ENCODE assay signal across 20 cellular contexts in genomic region chr1:111148376-111148881, GRCh38. TPM values are rescaled to one million over a fixed set of nuclear protein-coding genes. Genes with fewer than 3 reads are reported as not detected.
DNase-seq lines count a peak whose midpoint lies in the region; ATAC-seq, FAIRE-seq and TF ChIP-seq lines count a peak whose summit lies in the region.
"Had no signal": no experiment of that assay in that cellular context is flagged by ENCODE, and none has a peak within 500 bp of the region (broad histone marks: within the 10 kb centered on the region; RNA-seq: fewer than 3 reads in every experiment).

No MANE protein-coding gene starts in this region.

- 96% methylated on average over 2 of the region's 2 CpGs; no CpG with 5 or more reads in 1 of the 2 experiments for WGBS in endodermal cell (ENCODE audit: insufficient coverage in 1 of 2, insufficient read length in 1 of 2), 2 experiments

- peaks cover 4% of the 10 kb centered on the region for H3K9me3 ChIP-seq in endodermal cell (ENCODE audit: control insufficient read depth, low read length)
- H3K9me3 ChIP-seq: esophagus muscularis mucosa, transverse colon had no signal

- peaks cover 2% of the 10 kb centered on the region for H3K4me1 ChIP-seq in endodermal cell (ENCODE audit: control insufficient read depth, insufficient read depth, low read length)
- H3K4me1 ChIP-seq: esophagus muscularis mucosa had no signal

- FAIRE-seq in GM18507 (lab: Jason Lieb, UNC): peak; percentile 47
- FAIRE-seq: H54 had no signal

- peak; percentile 55 for ATAC-seq in GM21381 (IDR thresholded peaks at IDR 0.05; ENCODE audit: unreplicated experiment)
- ATAC-seq in HG03432 (IDR thresholded peaks at IDR 0.05; ENCODE audit: unreplicated experiment): peak; percentile 74
- ATAC-seq in HG03460 (IDR thresholded peaks at IDR 0.05; ENCODE audit: unreplicated experiment): no peak

- H3K36me3 Mint-ChIP-seq in endodermal cell (ENCODE audit: low read depth): peaks cover 46% of the 10 kb centered on the region

- H3K4me3 Mint-ChIP-seq in endodermal cell: no peak overlapping the region

- no peaks in the 10 kb centered on the region for H3K27me3 ChIP-seq in endodermal cell (ENCODE audit: control insufficient read depth, insufficient read depth, low read length, poor library complexity, severe bottlenecking)
- H3K27me3 ChIP-seq: esophagus muscularis mucosa, transverse colon had no signal

- peak overlapping the region; percentile 50 for H3K27ac Mint-ChIP-seq in endodermal cell

- peaks cover 35% of the 10 kb centered on the region for H3K4me1 Mint-ChIP-seq in endodermal cell

- DNase-seq in GM18507 (ENCODE audit: extremely low spot score, insufficient read length, low read depth): no peak
- no peak for DNase-seq in endodermal cell
- no peak for DNase-seq in NCI-H2227 (lab: John Stamatoyannopoulos, UW; ENCODE audit: unreplicated experiment)
- DNase-seq in OCI-M1 (lab: John Stamatoyannopoulos, UW): no peak
- no peak for DNase-seq in DMS79 (lab: John Stamatoyannopoulos, UW)
- DNase-seq: activated gamma-delta T cell treated with Interleukin-2 at 50 U/mL for 16 hours, AML-193, IMR-90, NCI-H2107, NCI-H82, transverse colon, WERI-Rb-1 had no signal

- no peak for TF ChIP-seq CTCF in endodermal cell (conservative IDR thresholded peaks at IDR 0.05)

- peaks cover 48% of the 10 kb centered on the region for H3K36me3 ChIP-seq in endodermal cell (ENCODE audit: control insufficient read depth, insufficient read depth, low read length)

- peaks cover 1% of the 10 kb centered on the region for H3K9me3 Mint-ChIP-seq in endodermal cell

- no peaks in the 10 kb centered on the region for H3K27me3 Mint-ChIP-seq in endodermal cell (ENCODE audit: insufficient read depth)

- no peak overlapping the region for H3K27ac ChIP-seq in endodermal cell (ENCODE audit: low read depth, low read length)
- H3K27ac ChIP-seq: coronary artery, esophagus muscularis mucosa, skin epidermis, transverse colon, WERI-Rb-1 had no signal

- no peak overlapping the region for H3K4me3 ChIP-seq in endodermal cell (ENCODE audit: low read length)
- H3K4me3 ChIP-seq: coronary artery, esophagus muscularis mucosa, skin epidermis, transverse colon had no signal

- H3K9ac ChIP-seq in endodermal cell (ENCODE audit: extremely low read depth, low read length, poor library complexity, severe bottlenecking): no peak overlapping the region

RNA-seq across cellular contexts. Expression of gene CEPT1, which starts 8.4 kb away (rescaled TPM):
- 10 to 100 TPM; 28.0 to 33.3 TPM for total RNA-seq in endodermal cell
- polyA plus RNA-seq in endodermal cell (2013, experiment 1 of 2): 31.0 TPM
- polyA plus RNA-seq in endodermal cell (2013, experiment 2 of 2): 24.8 TPM

RNA-seq across cellular contexts. Expression of gene DRAM2, which starts 8.5 kb away (rescaled TPM):
- total RNA-seq in endodermal cell: 10 to 100 TPM; 49.7 to 64.9 TPM
- polyA plus RNA-seq in endodermal cell (2013, experiment 1 of 2): 57.3 TPM
- polyA plus RNA-seq in endodermal cell (2013, experiment 2 of 2): 48.4 TPM

RNA-seq across cellular contexts. Expression of gene DENND2D, which starts 52.0 kb away (rescaled TPM):
- total RNA-seq in endodermal cell: 1 to 10 TPM in 1 of 2 donors, under 1 TPM in 1; 0.89 to 2.6 TPM
- not detected for polyA plus RNA-seq in endodermal cell (2013, experiment 1 of 2)
- not detected for polyA plus RNA-seq in endodermal cell (2013, experiment 2 of 2)
- total RNA-seq: RPMI7951 had no signal
